ENCODE assay signal across 15 cellular contexts in genomic region chr3:105844713-105845112, GRCh38. TPM values are rescaled to one million over a fixed set of nuclear protein-coding genes. Genes with fewer than 3 reads are reported as not detected.
DNase-seq lines count a peak whose midpoint lies in the region; ATAC-seq, FAIRE-seq and TF ChIP-seq lines count a peak whose summit lies in the region.
"Had no signal": no experiment of that assay in that cellular context is flagged by ENCODE, and none has a peak within 500 bp of the region (broad histone marks: within the 10 kb centered on the region; RNA-seq: fewer than 3 reads in every experiment).

No MANE protein-coding gene starts in this region.

- H2AFZ ChIP-seq in neural progenitor cell (replicated peaks) = no peak overlapping the region

- H3K27ac Mint-ChIP-seq in endodermal cell (no peak overlapping the region), neural progenitor cell (no peak overlapping the region)
- H3K27ac Mint-ChIP-seq: CD14-positive monocyte had no signal

- ATAC-seq in heart left ventricle (no peak), right cardiac atrium (no peak), HG02798 (IDR thresholded peaks at IDR 0.05; ENCODE audit: poor library complexity, unreplicated experiment) (no peak)
- ATAC-seq: A549, HCT116 had no signal

- no peaks in the 10 kb centered on the region for H3K27me3 ChIP-seq in heart left ventricle
- H3K27me3 ChIP-seq in right cardiac atrium (ENCODE audit: control insufficient read depth, insufficient read depth) = no peaks in the 10 kb centered on the region
- no peaks in the 10 kb centered on the region for H3K27me3 ChIP-seq in SJCRH30
- no peaks in the 10 kb centered on the region for H3K27me3 ChIP-seq in endodermal cell (ENCODE audit: control insufficient read depth, insufficient read depth, low read length, poor library complexity, severe bottlenecking)
- no peaks in the 10 kb centered on the region for H3K27me3 ChIP-seq in neural progenitor cell

- H3K9ac ChIP-seq in endodermal cell (ENCODE audit: extremely low read depth, low read length, poor library complexity, severe bottlenecking) = no peak overlapping the region
- H3K9ac ChIP-seq in neural progenitor cell = no peak overlapping the region

- TF ChIP-seq POLR2A in heart left ventricle (IDR thresholded peaks at IDR 0.05) (no peak), GM12892 (IDR thresholded peaks at IDR 0.05; ENCODE audit: low read depth, low read length) (no peak)

- H3K4me3 ChIP-seq in heart left ventricle (no peak overlapping the region), right cardiac atrium (ENCODE audit: low read length) (no peak overlapping the region), SJCRH30 (no peak overlapping the region), endodermal cell (ENCODE audit: low read length) (no peak overlapping the region), neural progenitor cell (no peak overlapping the region)
- H3K4me3 ChIP-seq: A549, GM12878 had no signal

- H3K27ac ChIP-seq in heart left ventricle (peak overlapping the region in 10 of 12 donors; percentile 0 to 79 (median 54)), right cardiac atrium (ENCODE audit: low read length) (no peak overlapping the region), SJCRH30 (peak overlapping the region; percentile 69), endodermal cell (ENCODE audit: low read depth, low read length) (peak overlapping the region; percentile 8), neural progenitor cell (peak overlapping the region; percentile 73)
- H3K27ac ChIP-seq: A549 had no signal

- H3K36me3 Mint-ChIP-seq in endodermal cell (ENCODE audit: low read depth) (peaks cover 15% of the 10 kb centered on the region), neural progenitor cell (peaks cover 28% of the 10 kb centered on the region)

- peaks cover 32% of the 10 kb centered on the region for H4K20me1 ChIP-seq in neural progenitor cell (ENCODE audit: low read depth)

- H3K27me3 Mint-ChIP-seq in endodermal cell (ENCODE audit: insufficient read depth) = no peaks in the 10 kb centered on the region
- no peaks in the 10 kb centered on the region for H3K27me3 Mint-ChIP-seq in neural progenitor cell (ENCODE audit: insufficient read depth, low read depth)

- peak overlapping the region; percentile 41 for H3K4me2 ChIP-seq in neural progenitor cell
- H3K4me2 ChIP-seq: A549 had no signal

- TF ChIP-seq CTCF in heart left ventricle (IDR thresholded peaks at IDR 0.05) = no peak
- no peak for TF ChIP-seq CTCF in endodermal cell (conservative IDR thresholded peaks at IDR 0.05)
- TF ChIP-seq CTCF in neural progenitor cell (IDR thresholded peaks at IDR 0.05) = no peak

- H3K4me1 Mint-ChIP-seq in endodermal cell = peaks cover 37% of the 10 kb centered on the region
- H3K4me1 Mint-ChIP-seq in neural progenitor cell = peaks cover 18% of the 10 kb centered on the region
- H3K4me1 Mint-ChIP-seq: CD14-positive monocyte had no signal

- H3K9me3 Mint-ChIP-seq in endodermal cell = no peaks in the 10 kb centered on the region
- H3K9me3 Mint-ChIP-seq in neural progenitor cell = no peaks in the 10 kb centered on the region

- peaks cover 56% of the 10 kb centered on the region for H3K79me2 ChIP-seq in neural progenitor cell (ENCODE audit: low read depth)

- no peak for FAIRE-seq in GM12892 (lab: Jason Lieb, UNC)
- FAIRE-seq: A549, GM12878 had no signal

- intact Hi-C loops in heart left ventricle (cut with DNase I) (no loop called here), right cardiac atrium (cut with DNase I) (no loop called here)

- DNase-seq in heart left ventricle = no peak
- no peak for DNase-seq in right cardiac atrium
- DNase-seq in SJCRH30 = peak in 1 of 2 experiments; percentile 24
- no peak for DNase-seq in endodermal cell
- DNase-seq in neural progenitor cell (ENCODE audit: low spot score) = no peak
- DNase-seq in KG1 (lab: John Stamatoyannopoulos, UW) = no peak
- no peak for DNase-seq in GM12892 (ENCODE audit: insufficient read length)
- DNase-seq: NCI-H1092 treated with DMSO at 0.1 percent for 48 hours, NCI-H1694 treated with DMSO at 0.1 percent for 48 hours, NCI-H774 had no signal

- H3K36me3 ChIP-seq in heart left ventricle (peaks cover 0 to 23% (median 0%) of the 10 kb centered on the region in 9 donors), SJCRH30 (peaks cover 3% of the 10 kb centered on the region; the same call in 1 of the 2 replicates), endodermal cell (ENCODE audit: control insufficient read depth, insufficient read depth, low read length) (no peaks in the 10 kb centered on the region), neural progenitor cell (no peaks in the 10 kb centered on the region)

- H3K4me3 Mint-ChIP-seq in endodermal cell (no peak overlapping the region), neural progenitor cell (no peak overlapping the region)
- H3K4me3 Mint-ChIP-seq: CD14-positive monocyte had no signal

- peaks cover 19% of the 10 kb centered on the region for H3F3A ChIP-seq in neural progenitor cell (ENCODE audit: low read depth)

- H3K4me1 ChIP-seq in heart left ventricle (peaks cover 5 to 68% (median 43%) of the 10 kb centered on the region in 12 donors), right cardiac atrium (ENCODE audit: control insufficient read depth, insufficient read depth, low read length) (peaks cover 2% of the 10 kb centered on the region), SJCRH30 (peaks cover 26% of the 10 kb centered on the region), endodermal cell (ENCODE audit: control insufficient read depth, insufficient read depth, low read length) (peaks cover 9% of the 10 kb centered on the region), neural progenitor cell (peaks cover 37% of the 10 kb centered on the region)
- H3K4me1 ChIP-seq: A549 had no signal

- no peaks in the 10 kb centered on the region for H3K9me3 ChIP-seq in heart left ventricle
- no peaks in the 10 kb centered on the region for H3K9me3 ChIP-seq in right cardiac atrium (ENCODE audit: control insufficient read depth, low read length)
- no peaks in the 10 kb centered on the region for H3K9me3 ChIP-seq in SJCRH30 (replicated peaks)
- H3K9me3 ChIP-seq in endodermal cell (ENCODE audit: control insufficient read depth, low read length) = peaks cover 6% of the 10 kb centered on the region
- H3K9me3 ChIP-seq in neural progenitor cell (ENCODE audit: low read depth) = no peaks in the 10 kb centered on the region
- H3K9me3 ChIP-seq: A549 had no signal

RNA-seq across cellular contexts. Expression of gene CBLB, which starts 24.1 kb away (rescaled TPM):
- total RNA-seq in heart left ventricle (10 to 100 TPM; 30.0 to 74.4 (median 44.8) TPM), right cardiac atrium (10 to 100 TPM; 36.6 to 45.0 (median 43.0) TPM), endodermal cell (10 to 100 TPM; 45.4 to 60.5 TPM), neural progenitor cell (ENCODE audit: low replicate concordance) (61.2 and 105 TPM in 2 replicates)
- polyA plus RNA-seq in heart left ventricle (10 to 100 TPM; 18.6 to 25.4 TPM), right cardiac atrium (18.0 TPM)
- total RNA-seq in SJCRH30 (2014; rRNA removed; shearing (Covaris generic)) = 15.7 and 22.3 TPM in 2 replicates
- polyA plus RNA-seq in endodermal cell (2013, experiment 1 of 2) = 41.8 TPM
- 41.5 TPM for polyA plus RNA-seq in endodermal cell (2013, experiment 2 of 2)
- 12.4 TPM for polyA plus RNA-seq in GM12892 (2012; ENCODE audit: missing spikeins)
